ENCODE assay signal across 18 cellular contexts in the genomic region with DNA sequence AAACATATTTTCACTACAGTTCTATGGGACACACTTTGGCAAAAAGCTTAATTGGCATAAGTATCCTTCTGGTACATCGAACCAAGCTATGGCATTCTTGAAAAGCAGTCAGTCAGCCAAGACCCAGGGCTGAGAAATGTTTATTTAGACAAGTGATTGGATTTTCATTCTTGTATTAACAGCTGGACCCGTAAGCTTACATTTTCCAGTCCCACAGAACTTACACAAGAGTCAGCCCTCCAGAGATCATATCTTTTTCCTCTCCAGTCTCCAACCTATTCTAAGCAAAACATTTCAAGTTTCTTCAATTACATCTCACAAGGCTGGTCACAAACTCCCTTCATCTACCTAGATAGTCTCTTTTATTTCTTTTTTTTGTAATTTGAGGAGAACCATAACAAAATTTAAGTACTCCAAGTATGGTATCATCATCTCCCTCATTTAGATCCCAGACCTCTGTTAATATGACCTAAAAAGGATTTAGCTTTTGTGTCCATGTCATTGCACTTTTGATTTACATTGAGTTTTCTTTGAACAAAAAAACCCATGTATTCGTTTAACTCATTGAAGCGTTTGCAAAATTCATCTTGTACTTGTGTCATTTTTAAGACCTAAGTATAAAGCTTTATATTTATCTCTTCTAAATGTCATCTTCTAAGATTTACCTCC.
"Had no signal": no experiment of that assay in that cellular context is flagged by ENCODE, and none has a peak within 500 bp of the region (broad histone marks: within the 10 kb centered on the region; RNA-seq: fewer than 3 reads in every experiment).

No MANE protein-coding gene starts in this region.

- H3K4me1 ChIP-seq: esophagus squamous epithelium, prostate gland, right atrium auricular region, transverse colon had no signal

- H3K36me3 ChIP-seq: esophagus squamous epithelium, left lung, prostate gland, right atrium auricular region, transverse colon had no signal

- H3K9me3 ChIP-seq: esophagus squamous epithelium, left lung, mucosa of descending colon, prostate gland, right atrium auricular region, transverse colon had no signal

- H3K4me3 ChIP-seq: esophagus squamous epithelium, left lung, mucosa of descending colon, prostate gland, right atrium auricular region, skin epidermis, transverse colon had no signal

- H3K27ac ChIP-seq: esophagus squamous epithelium, left lung, prostate gland, right atrium auricular region, skin epidermis, transverse colon had no signal

- DNase-seq: activated B cell treated with CpG ODN at 0.5 μM for 24 hours; activated CD4-positive, alpha-beta memory T cell treated with anti-CD3 and anti-CD28 coated beads for 36 hours; activated CD4-positive, alpha-beta T cell treated with anti-CD3 and anti-CD28 coated beads for 4 hours; activated naive CD4-positive, alpha-beta T cell treated with anti-CD3 and anti-CD28 coated beads for 36 hours; activated T-cell treated with anti-CD3 and anti-CD28 coated beads, Interleukin-2, amount 50 U/mL, for 1 hour; aorta; effector CD8-positive, alpha-beta T cell; esophagus squamous epithelium; hypothalamus; kidney; left lung; mucosa of descending colon; naive B cell; stimulated activated CD4-positive, alpha-beta T cell treated with anti-CD3 and anti-CD28 coated beads, Interleukin-2, amount 100 ng/mL, for 48 hours; transverse colon had no signal

- FAIRE-seq: kidney had no signal

- H3K27me3 ChIP-seq: left lung, right atrium auricular region, transverse colon had no signal
